Comparison of ENCODE assay signal across 17 cellular contexts in the genomic region with DNA sequence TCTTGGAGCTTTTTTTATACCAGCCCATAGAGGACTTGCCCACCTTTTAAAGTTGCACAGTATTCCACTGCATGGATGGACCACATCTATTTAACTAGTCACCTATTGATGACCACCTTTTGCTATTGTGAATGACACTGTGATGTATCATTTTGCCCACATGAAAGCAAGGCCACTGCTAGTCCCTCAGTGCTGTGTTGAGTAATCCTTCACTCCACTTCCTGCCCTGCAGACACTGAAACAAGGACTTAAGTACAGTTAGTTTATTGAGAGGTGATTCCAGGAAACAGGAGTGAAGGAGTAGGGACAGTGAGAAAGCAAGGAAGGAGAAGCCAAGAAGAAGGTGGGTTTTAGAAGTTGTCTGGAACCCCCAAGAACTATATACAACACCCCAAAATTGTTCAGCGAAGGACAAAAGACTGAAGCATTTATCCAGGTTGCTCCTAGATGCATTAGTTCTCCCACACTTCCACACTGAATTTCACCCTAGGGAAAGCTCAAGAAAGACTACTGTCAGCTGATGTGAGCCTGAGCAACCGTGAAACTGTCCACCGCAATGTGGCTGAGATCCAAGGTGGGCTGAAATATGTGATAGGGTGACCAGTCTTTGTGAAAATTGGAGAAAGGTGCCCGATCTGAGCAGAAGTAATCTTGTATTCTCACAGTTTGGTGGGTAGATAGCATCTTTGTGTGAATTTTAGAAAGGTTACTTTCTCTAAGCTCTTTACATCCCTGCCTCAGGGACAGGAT. TPM values are rescaled to one million over a fixed set of nuclear protein-coding genes. Genes with fewer than 3 reads are reported as not detected.
DNase-seq lines count a peak whose midpoint lies in the region; ATAC-seq and TF ChIP-seq lines count a peak whose summit lies in the region.
"Had no signal": no experiment of that assay in that cellular context is flagged by ENCODE, and none has a peak within 500 bp of the region (broad histone marks: within the 10 kb centered on the region; RNA-seq: fewer than 3 reads in every experiment).

No MANE protein-coding gene starts in this region.

- peaks cover 3% of the 10 kb centered on the region for H3K4me1 Mint-ChIP-seq in CD14-positive monocyte
- H3K4me1 Mint-ChIP-seq: memory B cell, natural killer cell had no signal

- peak; percentile 81 for DNase-seq in HCT116 (ENCODE audit: low read depth, low spot score)
- peak; percentile 69 for DNase-seq in SW480 (ENCODE audit: low spot score)
- DNase-seq in fibroblast of pulmonary artery (ENCODE audit: low read depth): peak; percentile 6
- no peak for DNase-seq in smooth muscle cell (lab: John Stamatoyannopoulos, UW; ENCODE audit: unreplicated experiment)
- DNase-seq in ecto neural progenitor cell (ENCODE audit: low spot score): no peak
- DNase-seq in CD14-positive monocyte (ENCODE audit: low spot score): no peak
- DNase-seq: activated CD4-positive, CD25-positive, alpha-beta regulatory T cell treated with anti-CD3 and anti-CD28 coated beads, Interleukin-2, amount 50 U/mL, for 72 hours; caudate nucleus; head of caudate nucleus; natural killer cell; NCI-H2107; NCI-H524 treated with DMSO at 0.1 percent for 48 hours; stimulated activated CD4-positive, alpha-beta T cell treated with anti-CD3 and anti-CD28 coated beads, Interleukin-4, amount 100 ng/mL, for 24 hours; substantia nigra had no signal

- ATAC-seq in HCT116 (peak; percentile 83), HG03439 (IDR thresholded peaks at IDR 0.05; ENCODE audit: unreplicated experiment) (no peak)
- ATAC-seq: esophagus mucosa, natural killer cell had no signal

- RAD21 ChIA-PET in HCT116 (lab: Charles Lee; ENCODE audit: low non-redundant PET in 1 of 2, low total read pairs in 2 of 2, uncharacterized antibody in 2 of 2, unreplicated experiment in 2 of 2): no interaction called here

- BruUV-seq in HCT116 (replicated peaks; lab: Mats Ljungman, UMichigan): no TSS peak

- H3K4me3 Mint-ChIP-seq in CD14-positive monocyte: no peak overlapping the region
- H3K4me3 Mint-ChIP-seq: memory B cell, natural killer cell had no signal

- H2AFZ ChIP-seq in HCT116 (ENCODE audit: low read depth, low read length, poor library complexity, severe bottlenecking): no peak overlapping the region
- H2AFZ ChIP-seq in smooth muscle cell (ENCODE audit: low read depth): peak overlapping the region; percentile 2

- H3K9me3 ChIP-seq in HCT116 (ENCODE audit: control insufficient read depth in 1 of 2, insufficient read depth in 1 of 2, low read depth in 1 of 2, low read length in 2 of 2) (no peaks in the 10 kb centered on the region), smooth muscle cell (replicated peaks; ENCODE audit: low read depth) (no peaks in the 10 kb centered on the region)

- H3K9ac ChIP-seq in HCT116 (ENCODE audit: low read length) (no peak overlapping the region), smooth muscle cell (ENCODE audit: low read depth) (no peak overlapping the region)

- H3K4me1 ChIP-seq in HCT116 (ENCODE audit: control insufficient read depth in 1 of 2, insufficient read depth in 2 of 2, low read length in 2 of 2) (peaks cover 2 to 29% of the 10 kb centered on the region in 2 experiments; a peak in 3 of 4 replicates), smooth muscle cell (ENCODE audit: low read depth) (no peaks in the 10 kb centered on the region)

- peaks cover 2 to 4% (median 3%) of the 10 kb centered on the region in 3 donors for H3K27me3 Mint-ChIP-seq in CD14-positive monocyte (ENCODE audit: low read depth in 3 of 3)
- H3K27me3 Mint-ChIP-seq: memory B cell had no signal

- H3K4me2 ChIP-seq in HCT116 (ENCODE audit: low read length) (peak overlapping the region; percentile 59), smooth muscle cell (no peak overlapping the region)

- H4K20me1 ChIP-seq in HCT116 (ENCODE audit: insufficient read depth) (no peaks in the 10 kb centered on the region), smooth muscle cell (ENCODE audit: low read depth) (no peaks in the 10 kb centered on the region)

- H3K27ac Mint-ChIP-seq in CD14-positive monocyte: no peak overlapping the region
- H3K27ac Mint-ChIP-seq: memory B cell, natural killer cell had no signal

- TF ChIP-seq CTCF in HCT116 (IDR thresholded peaks at IDR 0.05 in 2 of 3, conservative IDR thresholded peaks at IDR 0.05 in 1 of 3; ENCODE audit: borderline replicate concordance in 1 of 3, insufficient read depth in 1 of 3, low read depth in 2 of 3, low read length in 2 of 3): no peak
- no peak for TF ChIP-seq CTCF in fibroblast of pulmonary artery (IDR thresholded peaks at IDR 0.05; ENCODE audit: low read length, missing control alignments)
- no peak for TF ChIP-seq CTCF in smooth muscle cell (IDR thresholded peaks at IDR 0.05; ENCODE audit: borderline replicate concordance, insufficient read depth, poor library complexity, severe bottlenecking)
- TF ChIP-seq CTCF in CD14-positive monocyte (IDR thresholded peaks at IDR 0.05): no peak

- no peaks in the 10 kb centered on the region for H3K79me2 ChIP-seq in HCT116 (ENCODE audit: insufficient read depth, low read length)
- H3K79me2 ChIP-seq in smooth muscle cell (ENCODE audit: low read depth): no peaks in the 10 kb centered on the region

- H3K9me2 ChIP-seq in HCT116 (ENCODE audit: insufficient read depth): no peaks in the 10 kb centered on the region

- no peaks in the 10 kb centered on the region for H3K27me3 ChIP-seq in HCT116 (ENCODE audit: insufficient read depth, low read length)
- H3K27me3 ChIP-seq in smooth muscle cell (ENCODE audit: low read depth): no peaks in the 10 kb centered on the region

- WGBS in smooth muscle cell (ENCODE audit: low lambda C conversion rate): 84% methylated on average over 4 of the region's 4 CpGs

- peaks cover 0 to 2% (median 0%) of the 10 kb centered on the region in 7 donors for H3K9me3 Mint-ChIP-seq in CD14-positive monocyte
- H3K9me3 Mint-ChIP-seq: memory B cell, natural killer cell had no signal

- H3K36me3 ChIP-seq in HCT116 (ENCODE audit: control insufficient read depth in 1 of 2, insufficient read depth in 2 of 2, low read length in 2 of 2) (no peaks in the 10 kb centered on the region), smooth muscle cell (ENCODE audit: low read depth) (no peaks in the 10 kb centered on the region)

- no peak for TF ChIP-seq POLR2A in HCT116 (IDR thresholded peaks at IDR 0.05; ENCODE audit: borderline replicate concordance, extremely low read depth, insufficient read depth, insufficient read length)

- CTCF ChIA-PET in HCT116 (lab: Charles Lee): no interaction called here

- POLR2A ChIA-PET in HCT116 (lab: Charles Lee): no interaction called here

- H3K36me3 Mint-ChIP-seq in CD14-positive monocyte: no peaks in the 10 kb centered on the region
- H3K36me3 Mint-ChIP-seq: memory B cell, natural killer cell had no signal

- H3K4me3 ChIP-seq in HCT116 (replicated peaks in 1 of 2; ENCODE audit: low read depth in 1 of 2, low read length in 2 of 2): no peak overlapping the region
- H3K4me3 ChIP-seq in fibroblast of pulmonary artery (replicated peaks; ENCODE audit: low read depth, low read length): no peak overlapping the region
- no peak overlapping the region for H3K4me3 ChIP-seq in smooth muscle cell

- H3F3A ChIP-seq in smooth muscle cell (ENCODE audit: low read depth): no peaks in the 10 kb centered on the region

- H3K27ac ChIP-seq in HCT116 (ENCODE audit: low read depth, low read length) (no peak overlapping the region), smooth muscle cell (ENCODE audit: low read depth) (no peak overlapping the region)

- peak; percentile 22; the same call in 1 of the 2 replicates for TF ChIP-seq RAD21 in HCT116 (IDR thresholded peaks at IDR 0.05; ENCODE audit: low read depth)

- intact Hi-C loops in HCT116 (cut with micrococcal nuclease): no loop called here
- intact Hi-C loops in CD14-positive monocyte (cut with micrococcal nuclease): no loop called here

TF ChIP-seq in HCT116, 20 proteins besides CTCF, POLR2A, EP300 and RAD21 (continues in another document):
- peak; percentile 42; the same call in 1 of the 2 replicates for TF ChIP-seq POLR2AphosphoS5 (IDR thresholded peaks at IDR 0.05; ENCODE audit: low read depth, low read length)
- TF ChIP-seq CEBPB (IDR thresholded peaks at IDR 0.05; ENCODE audit: low read depth): peak; percentile 97
- TF ChIP-seq REST (IDR thresholded peaks at IDR 0.05; ENCODE audit: low read depth): no peak
- peak; percentile 94 for TF ChIP-seq JUND (IDR thresholded peaks at IDR 0.05)
- TF ChIP-seq YY1 (IDR thresholded peaks at IDR 0.05; ENCODE audit: extremely low read depth, insufficient replicate concordance, low read depth, low read length): peak; percentile 11
- peak; percentile 93 for TF ChIP-seq FOSL1 (IDR thresholded peaks at IDR 0.05; ENCODE audit: low read depth)
- peak; percentile 93 for TF ChIP-seq SP1 (IDR thresholded peaks at IDR 0.05; ENCODE audit: low read depth)

RNA-seq across cellular contexts. Expression of gene ANKRD31, which starts 45.2 kb away (rescaled TPM):
- 0.30 TPM for total RNA-seq in HCT116 (2021; ENCODE audit: unreplicated experiment)
- 0.05 and 0.07 TPM in 2 replicates for polyA plus RNA-seq in HCT116 (2012)
- 0.18 and 0.22 TPM in 2 replicates for total RNA-seq in smooth muscle cell
- 0.03 and 0.15 TPM in 2 replicates for polyA plus RNA-seq in smooth muscle cell
- polyA plus RNA-seq in CD14-positive monocyte: under 1 TPM in 1 of 2 donors, not detected in 1; 0.05 TPM

RNA-seq across cellular contexts. Expression of gene HMGCR, which starts 55.1 kb away (rescaled TPM):
- total RNA-seq in HCT116 (2021; ENCODE audit: unreplicated experiment) (101 TPM), smooth muscle cell (160 and 185 TPM in 2 replicates)
- 52.4 and 54.0 TPM in 2 replicates for polyA plus RNA-seq in HCT116 (2012)
- polyA plus RNA-seq in smooth muscle cell (43.6 and 72.3 TPM in 2 replicates), CD14-positive monocyte (10 to 100 TPM; 31.9 to 33.3 TPM)

Comparison
In these comparisons a context has a peak if more than half of its experiments do, and no peak if none do; other contexts are left out.
1. DNase-seq: peak in HCT116 (single experiment), SW480 (single experiment) and fibroblast of pulmonary artery (single experiment); none in smooth muscle cell (single experiment), ecto neural progenitor cell (single experiment) and CD14-positive monocyte (single experiment).